Comparison of ENCODE assay signal across 1 cellular context in the genomic region with DNA sequence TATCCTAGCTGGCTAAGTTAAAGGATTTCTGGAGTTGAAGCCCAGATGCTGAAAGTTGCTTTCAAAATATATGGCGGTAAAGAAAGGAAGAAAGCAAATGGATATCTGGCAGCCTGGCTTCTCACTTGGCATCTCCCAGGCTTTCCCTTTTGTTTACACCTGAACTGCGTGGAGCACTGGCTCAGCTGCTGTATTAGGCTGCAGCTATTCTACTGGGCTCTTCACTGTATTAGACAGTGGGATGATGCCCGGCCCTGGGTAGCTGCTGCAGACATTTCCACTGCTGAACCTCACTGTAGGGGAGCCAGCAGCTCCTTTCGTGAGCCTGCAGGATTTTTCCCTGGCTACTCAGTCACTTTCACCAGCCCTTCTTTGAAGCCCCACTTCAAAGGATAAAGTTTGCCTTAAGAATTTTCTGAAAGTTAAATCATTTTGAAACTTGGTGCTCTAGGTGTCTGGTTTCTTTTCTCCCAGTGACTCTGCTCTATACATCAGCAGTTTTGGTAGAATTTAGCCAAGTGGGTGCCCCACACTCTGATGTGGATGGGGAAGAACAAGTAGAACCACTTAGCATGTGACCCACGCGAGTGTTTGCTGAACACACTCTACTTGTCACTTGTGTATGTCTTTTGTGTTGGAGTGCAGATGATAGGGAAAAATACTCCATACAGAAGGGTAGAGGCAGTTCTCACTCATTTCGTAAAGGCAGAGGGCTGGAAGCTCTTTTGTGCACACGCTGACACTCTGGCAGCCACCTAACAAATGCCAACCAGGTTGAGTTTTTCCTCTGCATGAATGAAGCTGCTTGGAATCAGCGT.
TF ChIP-seq lines count a peak whose summit lies in the region.

No MANE protein-coding gene starts in this region.

TF ChIP-seq in GM23338, 12 proteins besides CTCF, POLR2A, EP300 and RAD21:
- TF ChIP-seq, protein P1, sequence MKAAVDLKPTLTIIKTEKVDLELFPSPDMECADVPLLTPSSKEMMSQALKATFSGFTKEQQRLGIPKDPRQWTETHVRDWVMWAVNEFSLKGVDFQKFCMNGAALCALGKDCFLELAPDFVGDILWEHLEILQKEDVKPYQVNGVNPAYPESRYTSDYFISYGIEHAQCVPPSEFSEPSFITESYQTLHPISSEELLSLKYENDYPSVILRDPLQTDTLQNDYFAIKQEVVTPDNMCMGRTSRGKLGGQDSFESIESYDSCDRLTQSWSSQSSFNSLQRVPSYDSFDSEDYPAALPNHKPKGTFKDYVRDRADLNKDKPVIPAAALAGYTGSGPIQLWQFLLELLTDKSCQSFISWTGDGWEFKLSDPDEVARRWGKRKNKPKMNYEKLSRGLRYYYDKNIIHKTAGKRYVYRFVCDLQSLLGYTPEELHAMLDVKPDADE (IDR thresholded peaks at IDR 0.05): no peak
- TF ChIP-seq STAT1 (IDR thresholded peaks at IDR 0.05; ENCODE audit: unreplicated experiment) (no peak), ZNF331 (CRISPR knock-in tag; IDR thresholded peaks at IDR 0.05; ENCODE audit: low read depth) (no peak), NANOG (IDR thresholded peaks at IDR 0.05; ENCODE audit: borderline replicate concordance) (no peak), EZH2phosphoT487 (IDR thresholded peaks at IDR 0.05; ENCODE audit: unreplicated experiment) (no peak), ZNF114 (CRISPR knock-in tag; IDR thresholded peaks at IDR 0.05) (no peak), POLR2AphosphoS5 (IDR thresholded peaks at IDR 0.05; ENCODE audit: low read depth) (no peak), CREB1 (CRISPR knock-in tag; IDR thresholded peaks at IDR 0.05; ENCODE audit: low read depth) (no peak), JUNB (IDR thresholded peaks at IDR 0.05; ENCODE audit: unreplicated experiment) (no peak), EZH2 (IDR thresholded peaks at IDR 0.05; ENCODE audit: low read depth, unreplicated experiment) (no peak)
- TF ChIP-seq, protein P2, sequence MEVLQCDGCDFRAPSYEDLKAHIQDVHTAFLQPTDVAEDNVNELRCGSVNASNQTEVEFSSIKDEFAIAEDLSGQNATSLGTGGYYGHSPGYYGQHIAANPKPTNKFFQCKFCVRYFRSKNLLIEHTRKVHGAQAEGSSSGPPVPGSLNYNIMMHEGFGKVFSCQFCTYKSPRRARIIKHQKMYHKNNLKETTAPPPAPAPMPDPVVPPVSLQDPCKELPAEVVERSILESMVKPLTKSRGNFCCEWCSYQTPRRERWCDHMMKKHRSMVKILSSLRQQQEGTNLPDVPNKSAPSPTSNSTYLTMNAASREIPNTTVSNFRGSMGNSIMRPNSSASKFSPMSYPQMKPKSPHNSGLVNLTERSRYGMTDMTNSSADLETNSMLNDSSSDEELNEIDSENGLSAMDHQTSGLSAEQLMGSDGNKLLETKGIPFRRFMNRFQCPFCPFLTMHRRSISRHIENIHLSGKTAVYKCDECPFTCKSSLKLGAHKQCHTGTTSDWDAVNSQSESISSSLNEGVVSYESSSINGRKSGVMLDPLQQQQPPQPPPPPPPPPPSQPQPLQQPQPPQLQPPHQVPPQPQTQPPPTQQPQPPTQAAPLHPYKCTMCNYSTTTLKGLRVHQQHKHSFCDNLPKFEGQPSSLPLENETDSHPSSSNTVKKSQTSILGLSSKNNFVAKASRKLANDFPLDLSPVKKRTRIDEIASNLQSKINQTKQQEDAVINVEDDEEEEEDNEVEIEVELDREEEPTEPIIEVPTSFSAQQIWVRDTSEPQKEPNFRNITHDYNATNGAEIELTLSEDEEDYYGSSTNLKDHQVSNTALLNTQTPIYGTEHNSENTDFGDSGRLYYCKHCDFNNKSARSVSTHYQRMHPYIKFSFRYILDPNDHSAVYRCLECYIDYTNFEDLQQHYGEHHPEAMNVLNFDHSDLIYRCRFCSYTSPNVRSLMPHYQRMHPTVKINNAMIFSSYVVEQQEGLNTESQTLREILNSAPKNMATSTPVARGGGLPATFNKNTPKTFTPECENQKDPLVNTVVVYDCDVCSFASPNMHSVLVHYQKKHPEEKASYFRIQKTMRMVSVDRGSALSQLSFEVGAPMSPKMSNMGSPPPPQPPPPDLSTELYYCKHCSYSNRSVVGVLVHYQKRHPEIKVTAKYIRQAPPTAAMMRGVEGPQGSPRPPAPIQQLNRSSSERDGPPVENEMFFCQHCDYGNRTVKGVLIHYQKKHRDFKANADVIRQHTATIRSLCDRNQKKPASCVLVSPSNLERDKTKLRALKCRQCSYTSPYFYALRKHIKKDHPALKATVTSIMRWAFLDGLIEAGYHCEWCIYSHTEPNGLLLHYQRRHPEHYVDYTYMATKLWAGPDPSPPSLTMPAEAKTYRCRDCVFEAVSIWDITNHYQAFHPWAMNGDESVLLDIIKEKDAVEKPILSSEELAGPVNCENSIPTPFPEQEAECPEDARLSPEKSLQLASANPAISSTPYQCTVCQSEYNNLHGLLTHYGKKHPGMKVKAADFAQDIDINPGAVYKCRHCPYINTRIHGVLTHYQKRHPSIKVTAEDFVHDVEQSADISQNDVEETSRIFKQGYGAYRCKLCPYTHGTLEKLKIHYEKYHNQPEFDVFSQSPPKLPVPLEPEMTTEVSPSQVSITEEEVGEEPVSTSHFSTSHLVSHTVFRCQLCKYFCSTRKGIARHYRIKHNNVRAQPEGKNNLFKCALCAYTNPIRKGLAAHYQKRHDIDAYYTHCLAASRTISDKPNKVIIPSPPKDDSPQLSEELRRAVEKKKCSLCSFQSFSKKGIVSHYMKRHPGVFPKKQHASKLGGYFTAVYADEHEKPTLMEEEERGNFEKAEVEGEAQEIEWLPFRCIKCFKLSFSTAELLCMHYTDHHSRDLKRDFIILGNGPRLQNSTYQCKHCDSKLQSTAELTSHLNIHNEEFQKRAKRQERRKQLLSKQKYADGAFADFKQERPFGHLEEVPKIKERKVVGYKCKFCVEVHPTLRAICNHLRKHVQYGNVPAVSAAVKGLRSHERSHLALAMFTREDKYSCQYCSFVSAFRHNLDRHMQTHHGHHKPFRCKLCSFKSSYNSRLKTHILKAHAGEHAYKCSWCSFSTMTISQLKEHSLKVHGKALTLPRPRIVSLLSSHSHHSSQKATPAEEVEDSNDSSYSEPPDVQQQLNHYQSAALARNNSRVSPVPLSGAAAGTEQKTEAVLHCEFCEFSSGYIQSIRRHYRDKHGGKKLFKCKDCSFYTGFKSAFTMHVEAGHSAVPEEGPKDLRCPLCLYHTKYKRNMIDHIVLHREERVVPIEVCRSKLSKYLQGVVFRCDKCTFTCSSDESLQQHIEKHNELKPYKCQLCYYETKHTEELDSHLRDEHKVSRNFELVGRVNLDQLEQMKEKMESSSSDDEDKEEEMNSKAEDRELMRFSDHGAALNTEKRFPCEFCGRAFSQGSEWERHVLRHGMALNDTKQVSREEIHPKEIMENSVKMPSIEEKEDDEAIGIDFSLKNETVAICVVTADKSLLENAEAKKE (CRISPR knock-in tag; IDR thresholded peaks at IDR 0.05): no peak
- TF ChIP-seq, protein P3, sequence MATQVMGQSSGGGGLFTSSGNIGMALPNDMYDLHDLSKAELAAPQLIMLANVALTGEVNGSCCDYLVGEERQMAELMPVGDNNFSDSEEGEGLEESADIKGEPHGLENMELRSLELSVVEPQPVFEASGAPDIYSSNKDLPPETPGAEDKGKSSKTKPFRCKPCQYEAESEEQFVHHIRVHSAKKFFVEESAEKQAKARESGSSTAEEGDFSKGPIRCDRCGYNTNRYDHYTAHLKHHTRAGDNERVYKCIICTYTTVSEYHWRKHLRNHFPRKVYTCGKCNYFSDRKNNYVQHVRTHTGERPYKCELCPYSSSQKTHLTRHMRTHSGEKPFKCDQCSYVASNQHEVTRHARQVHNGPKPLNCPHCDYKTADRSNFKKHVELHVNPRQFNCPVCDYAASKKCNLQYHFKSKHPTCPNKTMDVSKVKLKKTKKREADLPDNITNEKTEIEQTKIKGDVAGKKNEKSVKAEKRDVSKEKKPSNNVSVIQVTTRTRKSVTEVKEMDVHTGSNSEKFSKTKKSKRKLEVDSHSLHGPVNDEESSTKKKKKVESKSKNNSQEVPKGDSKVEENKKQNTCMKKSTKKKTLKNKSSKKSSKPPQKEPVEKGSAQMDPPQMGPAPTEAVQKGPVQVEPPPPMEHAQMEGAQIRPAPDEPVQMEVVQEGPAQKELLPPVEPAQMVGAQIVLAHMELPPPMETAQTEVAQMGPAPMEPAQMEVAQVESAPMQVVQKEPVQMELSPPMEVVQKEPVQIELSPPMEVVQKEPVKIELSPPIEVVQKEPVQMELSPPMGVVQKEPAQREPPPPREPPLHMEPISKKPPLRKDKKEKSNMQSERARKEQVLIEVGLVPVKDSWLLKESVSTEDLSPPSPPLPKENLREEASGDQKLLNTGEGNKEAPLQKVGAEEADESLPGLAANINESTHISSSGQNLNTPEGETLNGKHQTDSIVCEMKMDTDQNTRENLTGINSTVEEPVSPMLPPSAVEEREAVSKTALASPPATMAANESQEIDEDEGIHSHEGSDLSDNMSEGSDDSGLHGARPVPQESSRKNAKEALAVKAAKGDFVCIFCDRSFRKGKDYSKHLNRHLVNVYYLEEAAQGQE (IDR thresholded peaks at IDR 0.05; ENCODE audit: unreplicated experiment): no peak
TF ChIP-seq in GM23338: peak in this region for 0.
